ENCODE assay signal across 8 cellular contexts in genomic region chr20:47316776-47317126, GRCh38. TPM values are rescaled to one million over a fixed set of nuclear protein-coding genes. Genes with fewer than 3 reads are reported as not detected.
DNase-seq lines count a peak whose midpoint lies in the region; ATAC-seq and TF ChIP-seq lines count a peak whose summit lies in the region.

No MANE protein-coding gene starts in this region.

- no peak overlapping the region for H3K4me2 ChIP-seq in mesenchymal stem cell (ENCODE audit: low read length, poor library complexity, severe bottlenecking)

- H3K9me3 Mint-ChIP-seq in activated CD4-positive, alpha-beta T cell treated with anti-CD3 and anti-CD28 coated beads for 36 hours (ENCODE audit: low read depth) = no peaks in the 10 kb centered on the region

- peak overlapping the region; percentile 99 for H2BK120ac ChIP-seq in mesenchymal stem cell (ENCODE audit: low read depth, low read length)

- peak overlapping the region; percentile 90 for H3K27ac Mint-ChIP-seq in activated CD4-positive, alpha-beta T cell treated with anti-CD3 and anti-CD28 coated beads for 36 hours

- peaks cover 63% of the 10 kb centered on the region for H3K4me1 ChIP-seq in body of pancreas
- H3K4me1 ChIP-seq in mesenchymal stem cell (ENCODE audit: control insufficient read depth, insufficient read depth, low read depth, low read length) = peaks cover 39% of the 10 kb centered on the region

- H3K4me3 Mint-ChIP-seq in activated CD4-positive, alpha-beta T cell treated with anti-CD3 and anti-CD28 coated beads for 36 hours = no peak overlapping the region

- peak overlapping the region; percentile 99 for H4K91ac ChIP-seq in mesenchymal stem cell (ENCODE audit: low read length)

- peak overlapping the region; percentile 88 for H2BK5ac ChIP-seq in mesenchymal stem cell (ENCODE audit: low read depth, low read length, poor library complexity, severe bottlenecking)

- H3K23ac ChIP-seq in mesenchymal stem cell (ENCODE audit: low read length in 2 of 2) = peak overlapping the region in 1 of 2 experiments; percentile 9

- H3K14ac ChIP-seq in mesenchymal stem cell (ENCODE audit: low read length in 2 of 2) = peak overlapping the region in 1 of 2 experiments; percentile 84

- peak overlapping the region; percentile 96 for H3K9ac ChIP-seq in mesenchymal stem cell (ENCODE audit: low read length)

- peak overlapping the region; percentile 100 for H2AK5ac ChIP-seq in mesenchymal stem cell (ENCODE audit: low read length, severe bottlenecking)

- H3K4ac ChIP-seq in mesenchymal stem cell (ENCODE audit: low read depth in 1 of 2, low read length in 2 of 2) = peak overlapping the region; percentile 94 to 98

- H3K79me1 ChIP-seq in mesenchymal stem cell (replicated peaks; ENCODE audit: low read length, poor library complexity, severe bottlenecking) = peaks cover 7% of the 10 kb centered on the region

- H3K36me3 Mint-ChIP-seq in activated CD4-positive, alpha-beta T cell treated with anti-CD3 and anti-CD28 coated beads for 36 hours (ENCODE audit: low read depth) = peaks cover 10% of the 10 kb centered on the region

- no peak for TF ChIP-seq CTCF in body of pancreas (IDR thresholded peaks at IDR 0.05)

- intact Hi-C loops in activated CD4-positive, alpha-beta T cell treated with anti-CD3 and anti-CD28 coated beads for 36 hours (cut with DNase I, micrococcal nuclease) = loop anchor here (2.0 kb wide), 2 partner anchors 38 to 40 kb away; partner anchors contain the start of gene ZMYND8 (in 1 of the 2)
- intact Hi-C loops in body of pancreas (cut with DNase I) = no loop called here

- peaks cover 61% of the 10 kb centered on the region for H3K4me1 Mint-ChIP-seq in activated CD4-positive, alpha-beta T cell treated with anti-CD3 and anti-CD28 coated beads for 36 hours

- peak overlapping the region; percentile 88 to 96 (median 92) for H3K27ac ChIP-seq in body of pancreas
- H3K27ac ChIP-seq in mesenchymal stem cell (ENCODE audit: low read length, poor library complexity, severe bottlenecking) = peak overlapping the region; percentile 97
- peak overlapping the region; percentile 99 for H3K27ac ChIP-seq in temporal lobe (ENCODE audit: low read depth, low read length)

- ATAC-seq in activated CD4-positive, alpha-beta T cell treated with anti-CD3 and anti-CD28 coated beads for 36 hours = no peak
- ATAC-seq in body of pancreas (no peak), GM21723 (IDR thresholded peaks at IDR 0.05; ENCODE audit: unreplicated experiment) (no peak)

- H3K4me3 ChIP-seq in body of pancreas = no peak overlapping the region
- H3K4me3 ChIP-seq in mesenchymal stem cell (ENCODE audit: insufficient read depth in 1 of 2, low read depth in 1 of 2, low read length in 2 of 2) = no peak overlapping the region

- H2BK12ac ChIP-seq in mesenchymal stem cell (ENCODE audit: low read length in 2 of 2) = peak overlapping the region; percentile 96 to 99

- H3K27me3 ChIP-seq in body of pancreas = no peaks in the 10 kb centered on the region
- H3K27me3 ChIP-seq in mesenchymal stem cell (ENCODE audit: control insufficient read depth in 1 of 2, insufficient read depth in 1 of 2, low read length in 2 of 2) = no peaks in the 10 kb centered on the region

- H3K9me3 ChIP-seq in body of pancreas (no peaks in the 10 kb centered on the region), mesenchymal stem cell (ENCODE audit: control insufficient read depth, low read length) (no peaks in the 10 kb centered on the region)

- no peaks in the 10 kb centered on the region for H3K27me3 Mint-ChIP-seq in activated CD4-positive, alpha-beta T cell treated with anti-CD3 and anti-CD28 coated beads for 36 hours

- no peaks in the 10 kb centered on the region for H3K36me3 ChIP-seq in body of pancreas (replicated peaks in 1 of 2; ENCODE audit: insufficient read depth in 1 of 2, low read depth in 2 of 2)
- H3K36me3 ChIP-seq in mesenchymal stem cell (ENCODE audit: control insufficient read depth in 1 of 2, insufficient read depth in 2 of 2, low read depth in 1 of 2, low read length in 2 of 2) = peaks cover 0 to 6% of the 10 kb centered on the region in 2 experiments

- H3K18ac ChIP-seq in mesenchymal stem cell (ENCODE audit: low read depth in 1 of 2, low read length in 2 of 2) = peak overlapping the region; percentile 65 to 99

- H2AFZ ChIP-seq in mesenchymal stem cell (ENCODE audit: low read depth, low read length) = no peak overlapping the region

- TF ChIP-seq POLR2A in body of pancreas (IDR thresholded peaks at IDR 0.05) = no peak

- CTCF ChIA-PET in activated CD4-positive, alpha-beta T cell treated with anti-CD3 and anti-CD28 coated beads for 36 hours (lab: Charles Lee) = interaction anchor here (0.6 to 2.6 kb wide), 9 partner anchors 12 to 658 kb away, joined by 3 to 16 read pairs (median 3); no protein-coding TSS in a partner anchor

- 92 to 93% methylated on average over 3 of the region's 3 CpGs for WGBS in body of pancreas, 2 donors
- whole genome bisulfite sequencing in mesenchymal stem cell = 79% methylated on average over 2 of the region's 3 CpGs

- peak overlapping the region; percentile 89 for H4K8ac ChIP-seq in mesenchymal stem cell (ENCODE audit: low read length)

- POLR2A ChIA-PET in activated CD4-positive, alpha-beta T cell treated with anti-CD3 and anti-CD28 coated beads for 36 hours (lab: Charles Lee) = interaction anchor here (0.6 to 1.1 kb wide), 4 partner anchors 18 to 323 kb away, joined by 3 to 5 read pairs (median 4); partner anchors contain the start of gene ZMYND8

- H2BK15ac ChIP-seq in mesenchymal stem cell (ENCODE audit: low read depth, poor library complexity, severe bottlenecking) = peak overlapping the region; percentile 94

- no peak for DNase-seq in activated CD4-positive, alpha-beta T cell treated with anti-CD3 and anti-CD28 coated beads for 36 hours
- no peak for DNase-seq in activated CD4-positive, alpha-beta T cell treated with anti-CD3 and anti-CD28 coated beads for 48 hours
- DNase-seq in body of pancreas = no peak
- DNase-seq in mesenchymal stem cell = no peak
- DNase-seq in NCI-H1417 treated with DMSO at 0.1 percent for 48 hours (lab: John Stamatoyannopoulos, UW) = no peak
- no peak for DNase-seq in epidermal melanocyte (ENCODE audit: insufficient read length, low spot score)

RNA-seq across cellular contexts. Expression of gene ZMYND8, which starts 39.7 kb away (rescaled TPM):
- 10 to 100 TPM; 33.7 to 50.3 TPM for total RNA-seq in activated CD4-positive, alpha-beta T cell treated with anti-CD3 and anti-CD28 coated beads for 36 hours
- total RNA-seq in body of pancreas (10 to 100 TPM; 18.9 to 19.1 TPM), temporal lobe (32.2 TPM)
- 21.6 TPM for polyA plus RNA-seq in mesenchymal stem cell (2013, experiment 1 of 2)
- 24.4 TPM for polyA plus RNA-seq in mesenchymal stem cell (2013, experiment 2 of 2)
